Comparison of ENCODE assay signal across 1 cellular context in the genomic region with DNA sequence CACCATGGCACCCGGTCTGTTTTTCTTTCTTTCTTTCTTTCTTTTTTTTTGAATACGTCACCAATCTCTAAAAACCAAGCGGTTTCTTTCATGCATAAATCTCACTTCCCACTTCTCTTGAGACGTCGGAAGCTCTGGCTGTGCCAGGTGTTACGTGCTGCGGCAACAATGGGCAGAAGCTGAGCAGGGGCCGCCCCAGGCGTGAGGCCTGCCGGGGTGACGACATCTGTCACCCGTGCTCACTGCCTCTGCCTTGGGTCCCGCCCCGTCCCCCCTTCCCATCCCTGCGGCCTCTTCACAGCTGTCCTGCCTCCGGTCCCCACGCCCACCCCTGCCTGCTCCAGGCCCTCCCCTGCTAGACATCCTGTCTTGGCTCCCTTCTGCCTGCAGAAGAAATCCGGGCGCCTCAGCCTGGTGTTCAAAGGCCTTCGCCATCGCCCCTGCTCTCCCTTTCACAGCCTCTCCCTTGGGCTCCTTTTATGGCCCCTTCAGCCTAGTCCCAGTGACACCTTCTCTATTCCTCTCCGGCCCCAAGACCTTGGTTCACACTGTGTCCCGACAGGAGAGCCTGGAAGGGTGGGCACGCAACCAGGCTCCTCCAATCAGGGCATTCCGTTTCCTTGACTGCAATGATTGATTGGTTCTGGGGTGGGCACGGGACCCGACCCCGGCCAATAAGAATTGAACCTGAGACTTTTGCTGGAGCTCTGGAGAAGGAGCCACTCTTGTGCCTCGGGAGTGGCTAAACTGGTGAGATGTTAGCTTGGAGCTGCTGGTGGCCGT.
A peak's percentile ranks its signal among the peaks of the same experiment; 100 is the strongest.
TF ChIP-seq lines count a peak whose summit lies in the region.

No MANE protein-coding gene starts in this region.

TF ChIP-seq in GM12878, 131 proteins besides CTCF, POLR2A, EP300 and RAD21 (continues in another document):
- TF ChIP-seq BACH1 (IDR thresholded peaks at IDR 0.05; ENCODE audit: borderline replicate concordance) (peak; percentile 39; the same call in 1 of the 2 replicates), TCF3 (IDR thresholded peaks at IDR 0.05; ENCODE audit: borderline replicate concordance, insufficient read depth, low read depth, low read length) (peak; percentile 95), BCL11A (IDR thresholded peaks at IDR 0.05; ENCODE audit: low read depth, low read length) (0 out of 2 replicates have a peak, but pooled peaks have one; percentile 30), SREBF1 (IDR thresholded peaks at IDR 0.05; ENCODE audit: low read length) (no peak), CEBPZ (IDR thresholded peaks at IDR 0.05; ENCODE audit: low read depth, low read length) (no peak), ZNF274 (IDR thresholded peaks at IDR 0.05; ENCODE audit: insufficient read depth, insufficient read length) (no peak), RELB (IDR thresholded peaks at IDR 0.05; ENCODE audit: low read depth) (peak; percentile 79; the same call in 1 of the 2 replicates), CEBPB (IDR thresholded peaks at IDR 0.05; ENCODE audit: borderline replicate concordance in 1 of 2, low read depth in 2 of 2, low read length in 2 of 2) (peak in 1 of 2 experiments; percentile 30; a peak in 1 of 4 replicates), DPF2 (IDR thresholded peaks at IDR 0.05) (0 out of 2 replicates have a peak, but pooled peaks have one; percentile 46), PAX5 (IDR thresholded peaks at IDR 0.05; ENCODE audit: borderline replicate concordance, low read depth, low read length) (peak; percentile 26; the same call in 1 of the 2 replicates), E2F8 (IDR thresholded peaks at IDR 0.05; ENCODE audit: low read depth, partially characterized antibody) (peak; percentile 51), MEF2A (IDR thresholded peaks at IDR 0.05; ENCODE audit: insufficient read depth, low read depth, low read length) (0 out of 2 replicates have a peak, but pooled peaks have one; percentile 33), IKZF2 (IDR thresholded peaks at IDR 0.05) (peak; percentile 77 to 84), YY1 (IDR thresholded peaks at IDR 0.05; ENCODE audit: low read depth, low read length) (0 out of 2 replicates have a peak, but pooled peaks have one; percentile 3), ATF7 (IDR thresholded peaks at IDR 0.05; ENCODE audit: low read depth) (peak; percentile 99), CREB1 (IDR thresholded peaks at IDR 0.05; ENCODE audit: low read depth) (peak; percentile 94), SMAD5 (IDR thresholded peaks at IDR 0.05; ENCODE audit: low read depth) (no peak), IRF4 (IDR thresholded peaks at IDR 0.05; ENCODE audit: low read depth, low read length) (peak; percentile 26; the same call in 1 of the 2 replicates), POU2F2 (IDR thresholded peaks at IDR 0.05; ENCODE audit: borderline replicate concordance, low read depth, low read length) (peak; percentile 94; the same call in 2 of the 3 replicates), MTA2 (IDR thresholded peaks at IDR 0.05; ENCODE audit: low read depth) (peak; percentile 80), HDGF (IDR thresholded peaks at IDR 0.05) (peak; percentile 86; the same call in 1 of the 2 replicates), CBFB (IDR thresholded peaks at IDR 0.05; ENCODE audit: low read depth) (0 out of 2 replicates have a peak, but pooled peaks have one; percentile 21), PBX3 (IDR thresholded peaks at IDR 0.05; ENCODE audit: insufficient replicate concordance, low read depth, low read length) (peak; percentile 37), NR2F1 (conservative IDR thresholded peaks at IDR 0.05) (no peak), SPI1 (IDR thresholded peaks at IDR 0.05; ENCODE audit: borderline replicate concordance, insufficient read depth, low read depth, low read length) (peak; percentile 90), CREM (IDR thresholded peaks at IDR 0.05; ENCODE audit: low read depth) (peak; percentile 95), NFXL1 (IDR thresholded peaks at IDR 0.05; ENCODE audit: borderline replicate concordance) (no peak), HDAC6 (IDR thresholded peaks at IDR 0.05; ENCODE audit: unreplicated experiment) (no peak), GATAD2B (conservative IDR thresholded peaks at IDR 0.05; ENCODE audit: low read depth) (0 out of 2 replicates have a peak, but pooled peaks have one; percentile 45), SMARCA5 (IDR thresholded peaks at IDR 0.05) (peak; percentile 74; the same call in 1 of the 2 replicates), NFIC (IDR thresholded peaks at IDR 0.05; ENCODE audit: low read depth, low read length) (peak; percentile 29; the same call in 1 of the 2 replicates), JUND (IDR thresholded peaks at IDR 0.05; ENCODE audit: low read depth, low read length) (0 out of 2 replicates have a peak, but pooled peaks have one; percentile 42), RELA (IDR thresholded peaks at IDR 0.05; ENCODE audit: borderline replicate concordance, partially characterized antibody) (no peak), SIN3A (IDR thresholded peaks at IDR 0.05; ENCODE audit: low read depth, low read length) (no peak), SMAD1 (IDR thresholded peaks at IDR 0.05; ENCODE audit: low read depth, partially characterized antibody) (peak; percentile 34), SP1 (IDR thresholded peaks at IDR 0.05; ENCODE audit: low read depth, low read length) (peak; percentile 44), NBN (IDR thresholded peaks at IDR 0.05) (peak; percentile 99), CHD2 (IDR thresholded peaks at IDR 0.05; ENCODE audit: borderline replicate concordance, low read depth, low read length) (peak; percentile 70), TCF12 (IDR thresholded peaks at IDR 0.05; ENCODE audit: low read depth, low read length) (peak; percentile 94), STAT3 (IDR thresholded peaks at IDR 0.05; ENCODE audit: low read depth, low read length) (0 out of 2 replicates have a peak, but pooled peaks have one; percentile 38), MLLT1 (IDR thresholded peaks at IDR 0.05) (no peak), EED (IDR thresholded peaks at IDR 0.05; ENCODE audit: low read depth) (peak; percentile 59)
- TF ChIP-seq, protein P1, sequence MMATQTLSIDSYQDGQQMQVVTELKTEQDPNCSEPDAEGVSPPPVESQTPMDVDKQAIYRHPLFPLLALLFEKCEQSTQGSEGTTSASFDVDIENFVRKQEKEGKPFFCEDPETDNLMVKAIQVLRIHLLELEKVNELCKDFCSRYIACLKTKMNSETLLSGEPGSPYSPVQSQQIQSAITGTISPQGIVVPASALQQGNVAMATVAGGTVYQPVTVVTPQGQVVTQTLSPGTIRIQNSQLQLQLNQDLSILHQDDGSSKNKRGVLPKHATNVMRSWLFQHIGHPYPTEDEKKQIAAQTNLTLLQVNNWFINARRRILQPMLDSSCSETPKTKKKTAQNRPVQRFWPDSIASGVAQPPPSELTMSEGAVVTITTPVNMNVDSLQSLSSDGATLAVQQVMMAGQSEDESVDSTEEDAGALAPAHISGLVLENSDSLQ (IDR thresholded peaks at IDR 0.05) = peak; percentile 77
